In the genomic region with DNA sequence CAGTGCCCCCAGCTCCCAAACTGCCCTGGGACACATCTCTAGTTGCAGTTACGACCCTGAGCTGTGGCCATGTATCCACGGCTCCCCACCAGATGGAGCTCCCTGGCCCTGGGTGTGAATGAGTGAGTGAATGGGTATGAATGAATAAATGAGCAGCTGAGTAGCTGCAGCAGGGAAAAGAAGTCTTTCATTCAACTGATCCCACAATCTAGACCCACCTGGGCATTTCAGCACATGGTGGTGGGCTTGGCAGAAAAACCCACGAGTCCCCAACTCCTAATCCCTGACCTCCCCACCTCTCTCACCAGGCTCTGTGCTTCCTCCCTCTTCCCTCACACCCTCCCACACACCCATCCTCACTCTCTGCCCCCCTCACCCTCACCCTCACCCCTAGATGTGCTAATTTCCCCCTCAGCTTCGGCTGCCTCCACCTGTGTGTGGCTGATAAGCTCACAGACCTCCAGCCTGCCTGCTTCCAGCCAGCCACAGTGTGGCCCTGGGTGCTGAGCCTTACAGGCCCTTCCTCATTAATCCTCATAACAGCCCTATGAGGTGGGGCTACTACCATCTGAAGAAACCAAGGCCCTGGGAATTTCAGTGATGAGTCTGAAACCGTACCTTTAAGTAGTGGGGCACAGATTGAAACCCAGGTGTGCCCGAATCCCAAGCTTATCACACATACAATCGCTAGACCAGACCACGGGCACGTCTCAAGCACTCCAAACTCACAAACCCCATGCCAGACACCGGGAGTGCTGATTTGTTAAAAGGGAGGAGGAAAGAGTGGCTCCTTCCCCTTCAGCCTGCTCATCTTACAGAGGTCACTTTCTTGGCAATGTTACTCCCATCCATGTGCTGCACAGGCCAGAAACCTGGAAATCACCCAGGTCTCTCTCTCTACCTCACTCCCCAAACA, we compare ENCODE assay signal across 8 cellular contexts. TPM values are rescaled to one million over a fixed set of nuclear protein-coding genes. Genes with fewer than 3 reads are reported as not detected.
DNase-seq lines count a peak whose midpoint lies in the region; TF ChIP-seq lines count a peak whose summit lies in the region.
"Had no signal": no experiment of that assay in that cellular context is flagged by ENCODE, and none has a peak within 500 bp of the region (broad histone marks: within the 10 kb centered on the region; RNA-seq: fewer than 3 reads in every experiment).

No MANE protein-coding gene starts in this region.

- peak overlapping the region; percentile 63 for H3K27ac ChIP-seq in rectal smooth muscle tissue (ENCODE audit: low read depth, low read length)

- H3K36me3 ChIP-seq in rectal smooth muscle tissue (ENCODE audit: control insufficient read depth, insufficient read depth, low read length) = peaks cover 8% of the 10 kb centered on the region

- no peak overlapping the region for H3K9ac ChIP-seq in rectal smooth muscle tissue (ENCODE audit: low read length)

- TF ChIP-seq CTCF in epithelial cell of proximal tubule (conservative IDR thresholded peaks at IDR 0.05; ENCODE audit: low read depth, low read length) = peak; percentile 37

- H3K4me1 ChIP-seq in rectal smooth muscle tissue (ENCODE audit: control insufficient read depth, insufficient read depth, low read length) = peaks cover 20% of the 10 kb centered on the region

- H3K4me3 ChIP-seq in epithelial cell of proximal tubule (ENCODE audit: low read depth, low read length) = no peak overlapping the region
- no peak overlapping the region for H3K4me3 ChIP-seq in rectal smooth muscle tissue (ENCODE audit: low read length)

- H3K27me3 ChIP-seq in rectal smooth muscle tissue (ENCODE audit: control insufficient read depth, insufficient read depth, low read length) = no peaks in the 10 kb centered on the region

- DNase-seq in GM04504 (ENCODE audit: low read depth) = peak; percentile 58
- DNase-seq in NCI-H2196 treated with DMSO at 0.1 percent for 48 hours (lab: John Stamatoyannopoulos, UW; ENCODE audit: unreplicated experiment) = peak; percentile 19
- no peak for DNase-seq in epithelial cell of proximal tubule (ENCODE audit: low read depth)
- DNase-seq in ecto neural progenitor cell (ENCODE audit: low spot score) = no peak
- no peak for DNase-seq in KG1 (lab: John Stamatoyannopoulos, UW)
- DNase-seq in activated CD4-positive, CD25-positive, alpha-beta regulatory T cell treated with anti-CD3 and anti-CD28 coated beads, Interleukin-2, amount 50 U/mL, for 72 hours = no peak

RNA-seq across cellular contexts. Expression of a gene that starts 2.2 kb away (rescaled TPM):
- 69.5 and 134 TPM in 2 replicates for total RNA-seq in epithelial cell of proximal tubule

RNA-seq across cellular contexts. Expression of a gene that starts 30.2 kb away (rescaled TPM):
- 149 and 173 TPM in 2 replicates for total RNA-seq in epithelial cell of proximal tubule

RNA-seq across cellular contexts. Expression of a gene that starts 50.1 kb away (rescaled TPM):
- 0.51 and 5.2 TPM in 2 replicates for total RNA-seq in epithelial cell of proximal tubule
- total RNA-seq: endothelial cell of umbilical vein had no signal

Comparison
In these comparisons a context has a peak if more than half of its experiments do, and no peak if none do; other contexts are left out.
1. DNase-seq: peak in GM04504 (single experiment) and NCI-H2196 treated with DMSO at 0.1 percent for 48 hours (single experiment); none in epithelial cell of proximal tubule (single experiment), ecto neural progenitor cell (single experiment), KG1 (single experiment) and activated CD4-positive, CD25-positive, alpha-beta regulatory T cell treated with anti-CD3 and anti-CD28 coated beads, Interleukin-2, amount 50 U/mL, for 72 hours (single experiment).